In the genomic region with DNA sequence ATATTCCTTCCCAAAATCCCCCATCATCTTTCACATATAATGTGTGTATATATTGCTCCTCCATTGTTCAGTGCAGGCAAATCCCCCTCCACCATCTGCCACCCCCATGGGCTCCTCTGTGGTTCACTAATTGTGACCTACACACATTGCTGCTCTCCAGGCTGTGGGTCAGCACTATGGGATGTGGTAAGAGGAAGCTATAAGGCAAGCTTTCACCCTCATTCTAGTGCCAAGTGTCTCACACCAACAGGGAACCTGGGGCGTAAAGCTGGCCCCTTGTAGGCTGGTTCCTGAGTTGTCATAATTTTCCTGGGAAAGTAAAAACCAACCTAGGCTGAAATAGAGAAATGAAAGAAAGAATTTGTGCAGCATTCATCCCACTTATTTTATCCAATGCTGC, we compare ENCODE assay signal across 1 cellular context.
TF ChIP-seq lines count a peak whose summit lies in the region.

No MANE protein-coding gene starts in this region.

TF ChIP-seq in WTC11, 78 proteins besides CTCF, POLR2A, EP300 and RAD21 (continued from another document):
- TF ChIP-seq, protein P1, sequence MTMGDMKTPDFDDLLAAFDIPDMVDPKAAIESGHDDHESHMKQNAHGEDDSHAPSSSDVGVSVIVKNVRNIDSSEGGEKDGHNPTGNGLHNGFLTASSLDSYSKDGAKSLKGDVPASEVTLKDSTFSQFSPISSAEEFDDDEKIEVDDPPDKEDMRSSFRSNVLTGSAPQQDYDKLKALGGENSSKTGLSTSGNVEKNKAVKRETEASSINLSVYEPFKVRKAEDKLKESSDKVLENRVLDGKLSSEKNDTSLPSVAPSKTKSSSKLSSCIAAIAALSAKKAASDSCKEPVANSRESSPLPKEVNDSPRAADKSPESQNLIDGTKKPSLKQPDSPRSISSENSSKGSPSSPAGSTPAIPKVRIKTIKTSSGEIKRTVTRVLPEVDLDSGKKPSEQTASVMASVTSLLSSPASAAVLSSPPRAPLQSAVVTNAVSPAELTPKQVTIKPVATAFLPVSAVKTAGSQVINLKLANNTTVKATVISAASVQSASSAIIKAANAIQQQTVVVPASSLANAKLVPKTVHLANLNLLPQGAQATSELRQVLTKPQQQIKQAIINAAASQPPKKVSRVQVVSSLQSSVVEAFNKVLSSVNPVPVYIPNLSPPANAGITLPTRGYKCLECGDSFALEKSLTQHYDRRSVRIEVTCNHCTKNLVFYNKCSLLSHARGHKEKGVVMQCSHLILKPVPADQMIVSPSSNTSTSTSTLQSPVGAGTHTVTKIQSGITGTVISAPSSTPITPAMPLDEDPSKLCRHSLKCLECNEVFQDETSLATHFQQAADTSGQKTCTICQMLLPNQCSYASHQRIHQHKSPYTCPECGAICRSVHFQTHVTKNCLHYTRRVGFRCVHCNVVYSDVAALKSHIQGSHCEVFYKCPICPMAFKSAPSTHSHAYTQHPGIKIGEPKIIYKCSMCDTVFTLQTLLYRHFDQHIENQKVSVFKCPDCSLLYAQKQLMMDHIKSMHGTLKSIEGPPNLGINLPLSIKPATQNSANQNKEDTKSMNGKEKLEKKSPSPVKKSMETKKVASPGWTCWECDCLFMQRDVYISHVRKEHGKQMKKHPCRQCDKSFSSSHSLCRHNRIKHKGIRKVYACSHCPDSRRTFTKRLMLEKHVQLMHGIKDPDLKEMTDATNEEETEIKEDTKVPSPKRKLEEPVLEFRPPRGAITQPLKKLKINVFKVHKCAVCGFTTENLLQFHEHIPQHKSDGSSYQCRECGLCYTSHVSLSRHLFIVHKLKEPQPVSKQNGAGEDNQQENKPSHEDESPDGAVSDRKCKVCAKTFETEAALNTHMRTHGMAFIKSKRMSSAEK (CRISPR knock-in tag; IDR thresholded peaks at IDR 0.05; ENCODE audit: borderline replicate concordance), result no peak
- TF ChIP-seq ELF4 (CRISPR knock-in tag; IDR thresholded peaks at IDR 0.05; ENCODE audit: low read depth) (no peak), RELA (CRISPR knock-in tag; IDR thresholded peaks at IDR 0.05; ENCODE audit: borderline replicate concordance) (no peak), ZNF219 (CRISPR knock-in tag; IDR thresholded peaks at IDR 0.05; ENCODE audit: borderline replicate concordance) (no peak)
- TF ChIP-seq, protein P2, sequence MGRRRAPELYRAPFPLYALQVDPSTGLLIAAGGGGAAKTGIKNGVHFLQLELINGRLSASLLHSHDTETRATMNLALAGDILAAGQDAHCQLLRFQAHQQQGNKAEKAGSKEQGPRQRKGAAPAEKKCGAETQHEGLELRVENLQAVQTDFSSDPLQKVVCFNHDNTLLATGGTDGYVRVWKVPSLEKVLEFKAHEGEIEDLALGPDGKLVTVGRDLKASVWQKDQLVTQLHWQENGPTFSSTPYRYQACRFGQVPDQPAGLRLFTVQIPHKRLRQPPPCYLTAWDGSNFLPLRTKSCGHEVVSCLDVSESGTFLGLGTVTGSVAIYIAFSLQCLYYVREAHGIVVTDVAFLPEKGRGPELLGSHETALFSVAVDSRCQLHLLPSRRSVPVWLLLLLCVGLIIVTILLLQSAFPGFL (CRISPR knock-in tag; IDR thresholded peaks at IDR 0.05; ENCODE audit: borderline replicate concordance), result no peak
